In the genomic region with DNA sequence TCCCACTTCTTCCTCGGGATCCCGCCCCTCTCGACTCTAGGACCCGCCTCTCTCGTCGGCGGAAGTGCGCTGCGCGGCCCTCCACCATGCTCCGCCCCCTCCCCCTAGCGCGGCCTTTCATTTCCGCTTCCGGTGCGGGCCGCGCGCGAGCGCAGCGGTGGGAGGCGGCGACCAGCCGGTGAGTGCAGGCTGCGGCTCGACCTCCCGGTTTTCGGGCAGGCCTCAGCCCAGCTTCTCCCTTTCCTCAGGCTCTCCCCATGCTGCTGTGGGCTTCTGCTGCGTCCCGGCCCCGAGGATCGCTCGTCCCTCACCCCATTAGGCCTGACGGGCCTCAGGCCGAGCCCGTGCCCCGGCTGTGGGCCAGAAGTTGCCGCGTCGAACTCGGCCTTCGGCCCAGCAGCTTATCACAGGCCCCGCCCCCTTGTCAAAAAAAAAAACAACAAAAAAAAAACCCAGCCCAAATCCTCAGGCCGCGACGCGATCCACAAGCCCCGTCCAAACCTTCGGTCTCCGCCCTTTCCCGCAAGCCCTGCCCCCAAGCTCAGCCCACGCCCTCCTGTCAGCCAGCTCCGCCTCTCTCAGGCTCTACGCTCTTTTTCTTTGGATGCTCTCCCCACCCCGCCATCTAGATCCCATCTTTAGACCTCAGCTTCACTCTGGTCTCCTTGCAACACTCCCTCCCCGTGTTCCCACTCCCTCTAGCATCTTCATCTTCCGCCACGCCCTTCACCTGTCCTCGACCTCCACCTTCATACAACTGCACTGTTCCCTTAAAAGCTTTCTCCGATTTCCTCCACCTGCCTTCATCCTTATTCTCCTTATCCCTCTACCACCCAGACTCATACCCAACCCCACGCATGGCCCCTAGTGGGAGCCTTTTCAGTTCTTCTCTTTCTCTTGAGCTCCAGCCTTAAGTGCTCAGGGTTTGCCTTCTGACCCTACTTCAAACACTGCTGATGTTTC, we compare ENCODE assay signal across 1 cellular context.
TF ChIP-seq lines count a peak whose summit lies in the region.

A gene with protein sequence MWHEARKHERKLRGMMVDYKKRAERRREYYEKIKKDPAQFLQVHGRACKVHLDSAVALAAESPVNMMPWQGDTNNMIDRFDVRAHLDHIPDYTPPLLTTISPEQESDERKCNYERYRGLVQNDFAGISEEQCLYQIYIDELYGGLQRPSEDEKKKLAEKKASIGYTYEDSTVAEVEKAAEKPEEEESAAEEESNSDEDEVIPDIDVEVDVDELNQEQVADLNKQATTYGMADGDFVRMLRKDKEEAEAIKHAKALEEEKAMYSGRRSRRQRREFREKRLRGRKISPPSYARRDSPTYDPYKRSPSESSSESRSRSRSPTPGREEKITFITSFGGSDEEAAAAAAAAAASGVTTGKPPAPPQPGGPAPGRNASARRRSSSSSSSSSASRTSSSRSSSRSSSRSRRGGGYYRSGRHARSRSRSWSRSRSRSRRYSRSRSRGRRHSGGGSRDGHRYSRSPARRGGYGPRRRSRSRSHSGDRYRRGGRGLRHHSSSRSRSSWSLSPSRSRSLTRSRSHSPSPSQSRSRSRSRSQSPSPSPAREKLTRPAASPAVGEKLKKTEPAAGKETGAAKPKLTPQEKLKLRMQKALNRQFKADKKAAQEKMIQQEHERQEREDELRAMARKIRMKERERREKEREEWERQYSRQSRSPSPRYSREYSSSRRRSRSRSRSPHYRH (plus strand): TSS at position 115 of the 963 bp plus-strand sequence. CDS start 1,168 bp downstream, outside the sequence.

TF ChIP-seq in GM12878, 131 proteins besides CTCF, POLR2A, EP300 and RAD21 (continued from another document):
- peak; percentile 77 for TF ChIP-seq IKZF1 (conservative IDR thresholded peaks at IDR 0.05)
- TF ChIP-seq, protein P1, sequence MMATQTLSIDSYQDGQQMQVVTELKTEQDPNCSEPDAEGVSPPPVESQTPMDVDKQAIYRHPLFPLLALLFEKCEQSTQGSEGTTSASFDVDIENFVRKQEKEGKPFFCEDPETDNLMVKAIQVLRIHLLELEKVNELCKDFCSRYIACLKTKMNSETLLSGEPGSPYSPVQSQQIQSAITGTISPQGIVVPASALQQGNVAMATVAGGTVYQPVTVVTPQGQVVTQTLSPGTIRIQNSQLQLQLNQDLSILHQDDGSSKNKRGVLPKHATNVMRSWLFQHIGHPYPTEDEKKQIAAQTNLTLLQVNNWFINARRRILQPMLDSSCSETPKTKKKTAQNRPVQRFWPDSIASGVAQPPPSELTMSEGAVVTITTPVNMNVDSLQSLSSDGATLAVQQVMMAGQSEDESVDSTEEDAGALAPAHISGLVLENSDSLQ (IDR thresholded peaks at IDR 0.05): peak; percentile 55; the same call in 1 of the 2 replicates
- TF ChIP-seq POLR2AphosphoS5 (IDR thresholded peaks at IDR 0.05; ENCODE audit: low read length): peak; percentile 94
- TF ChIP-seq LARP7 (IDR thresholded peaks at IDR 0.05): peak; percentile 77
- TF ChIP-seq GABPA (IDR thresholded peaks at IDR 0.05; ENCODE audit: low read depth): peak; percentile 93
- peak; percentile 55 for TF ChIP-seq NR2F1 (conservative IDR thresholded peaks at IDR 0.05)
- peak; percentile 72; the same call in 1 of the 2 replicates for TF ChIP-seq SMARCA5 (IDR thresholded peaks at IDR 0.05)
- peak; percentile 73; the same call in 2 of the 3 replicates for TF ChIP-seq POU2F2 (IDR thresholded peaks at IDR 0.05; ENCODE audit: borderline replicate concordance, low read depth, low read length)
- peak; percentile 21 for TF ChIP-seq RUNX3 (IDR thresholded peaks at IDR 0.05; ENCODE audit: low read length)
- peak; percentile 69; the same call in 1 of the 2 replicates for TF ChIP-seq SMAD5 (IDR thresholded peaks at IDR 0.05; ENCODE audit: low read depth)
- TF ChIP-seq SPI1 (IDR thresholded peaks at IDR 0.05; ENCODE audit: borderline replicate concordance, insufficient read depth, low read depth, low read length): 0 out of 2 replicates have a peak, but pooled peaks have one; percentile 49
- no peak for TF ChIP-seq CBX3 (IDR thresholded peaks at IDR 0.05; ENCODE audit: borderline replicate concordance, low read depth)
- no peak for TF ChIP-seq NR2C2 (IDR thresholded peaks at IDR 0.05; ENCODE audit: borderline replicate concordance, control insufficient read depth, insufficient read length, low read depth)
- TF ChIP-seq, protein P2, sequence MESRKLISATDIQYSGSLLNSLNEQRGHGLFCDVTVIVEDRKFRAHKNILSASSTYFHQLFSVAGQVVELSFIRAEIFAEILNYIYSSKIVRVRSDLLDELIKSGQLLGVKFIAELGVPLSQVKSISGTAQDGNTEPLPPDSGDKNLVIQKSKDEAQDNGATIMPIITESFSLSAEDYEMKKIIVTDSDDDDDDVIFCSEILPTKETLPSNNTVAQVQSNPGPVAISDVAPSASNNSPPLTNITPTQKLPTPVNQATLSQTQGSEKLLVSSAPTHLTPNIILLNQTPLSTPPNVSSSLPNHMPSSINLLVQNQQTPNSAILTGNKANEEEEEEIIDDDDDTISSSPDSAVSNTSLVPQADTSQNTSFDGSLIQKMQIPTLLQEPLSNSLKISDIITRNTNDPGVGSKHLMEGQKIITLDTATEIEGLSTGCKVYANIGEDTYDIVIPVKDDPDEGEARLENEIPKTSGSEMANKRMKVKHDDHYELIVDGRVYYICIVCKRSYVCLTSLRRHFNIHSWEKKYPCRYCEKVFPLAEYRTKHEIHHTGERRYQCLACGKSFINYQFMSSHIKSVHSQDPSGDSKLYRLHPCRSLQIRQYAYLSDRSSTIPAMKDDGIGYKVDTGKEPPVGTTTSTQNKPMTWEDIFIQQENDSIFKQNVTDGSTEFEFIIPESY (IDR thresholded peaks at IDR 0.05): no peak
- TF ChIP-seq TAF1 (IDR thresholded peaks at IDR 0.05; ENCODE audit: borderline replicate concordance, low read depth, low read length): peak; percentile 92
- peak; percentile 51 for TF ChIP-seq SREBF2 (IDR thresholded peaks at IDR 0.05; ENCODE audit: low read length)
- TF ChIP-seq NBN (IDR thresholded peaks at IDR 0.05): peak; percentile 86; the same call in 1 of the 2 replicates
